Comparison of ENCODE assay signal across 1 cellular context in the genomic region with DNA sequence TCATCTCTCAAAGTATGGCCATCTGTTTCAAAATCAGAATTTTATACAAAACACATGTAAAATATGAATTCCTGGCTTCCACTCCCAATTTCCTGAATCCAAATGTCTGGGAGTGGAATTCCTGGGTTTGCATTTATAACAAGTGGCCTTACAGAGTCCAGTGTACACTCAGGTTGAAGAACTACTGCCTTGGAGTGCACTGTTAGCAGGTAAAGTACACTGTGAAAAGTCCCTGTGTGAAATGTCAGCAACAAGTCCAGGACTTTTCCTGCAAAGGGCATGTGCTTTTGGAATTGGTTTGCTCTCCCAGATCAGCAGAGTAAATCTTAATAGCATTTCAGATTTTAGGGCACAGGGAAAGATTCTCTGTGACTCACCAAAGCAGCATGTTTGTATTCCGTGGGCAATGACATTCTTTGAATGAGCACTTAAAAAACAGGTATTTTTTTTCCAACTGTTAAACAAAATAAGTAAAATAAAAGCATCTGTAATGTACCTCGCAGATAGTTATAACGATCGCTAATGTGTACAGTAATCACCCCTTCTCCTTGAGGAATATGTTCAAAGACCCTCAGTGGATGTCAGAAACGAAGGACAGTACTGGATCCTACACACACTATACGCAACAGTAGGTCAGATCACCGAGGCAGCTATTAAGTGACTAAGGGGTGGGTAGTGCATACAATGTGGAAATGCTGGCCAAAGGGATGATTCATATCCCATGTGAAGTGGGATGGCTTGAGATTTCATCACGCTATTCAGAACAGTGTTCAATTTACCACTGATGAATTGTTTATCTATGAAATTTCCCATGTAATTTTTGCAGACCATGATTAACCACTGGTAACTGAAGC.
A peak's percentile ranks its signal among the peaks of the same experiment; 100 is the strongest.
TF ChIP-seq lines count a peak whose summit lies in the region.

No MANE protein-coding gene starts in this region.

TF ChIP-seq in IMR-90, 13 proteins besides CTCF, POLR2A, EP300 and RAD21:
- TF ChIP-seq, protein P1, sequence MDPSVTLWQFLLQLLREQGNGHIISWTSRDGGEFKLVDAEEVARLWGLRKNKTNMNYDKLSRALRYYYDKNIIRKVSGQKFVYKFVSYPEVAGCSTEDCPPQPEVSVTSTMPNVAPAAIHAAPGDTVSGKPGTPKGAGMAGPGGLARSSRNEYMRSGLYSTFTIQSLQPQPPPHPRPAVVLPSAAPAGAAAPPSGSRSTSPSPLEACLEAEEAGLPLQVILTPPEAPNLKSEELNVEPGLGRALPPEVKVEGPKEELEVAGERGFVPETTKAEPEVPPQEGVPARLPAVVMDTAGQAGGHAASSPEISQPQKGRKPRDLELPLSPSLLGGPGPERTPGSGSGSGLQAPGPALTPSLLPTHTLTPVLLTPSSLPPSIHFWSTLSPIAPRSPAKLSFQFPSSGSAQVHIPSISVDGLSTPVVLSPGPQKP (IDR thresholded peaks at IDR 0.05; ENCODE audit: borderline replicate concordance, low read depth, low read length), result no peak
- TF ChIP-seq SMC3 (IDR thresholded peaks at IDR 0.05; ENCODE audit: low read depth, low read length) (no peak), MAZ (IDR thresholded peaks at IDR 0.05; ENCODE audit: borderline replicate concordance, low read depth, low read length) (no peak), MAFK (IDR thresholded peaks at IDR 0.05; ENCODE audit: low read depth, low read length) (no peak), BHLHE40 (IDR thresholded peaks at IDR 0.05; ENCODE audit: low read depth, low read length) (peak; percentile 18; the same call in 1 of the 2 replicates), RFX5 (IDR thresholded peaks at IDR 0.05; ENCODE audit: low read depth, low read length) (no peak), MXI1 (IDR thresholded peaks at IDR 0.05; ENCODE audit: borderline replicate concordance, low read depth, low read length) (no peak), FOS (IDR thresholded peaks at IDR 0.05; ENCODE audit: low read depth, low read length) (peak; percentile 91), NFE2L2 (IDR thresholded peaks at IDR 0.05; ENCODE audit: low read depth, low read length) (no peak), CEBPB (IDR thresholded peaks at IDR 0.05; ENCODE audit: low read depth, low read length) (peak; percentile 97), RCOR1 (IDR thresholded peaks at IDR 0.05; ENCODE audit: insufficient replicate concordance, low read length) (no peak), CHD1 (IDR thresholded peaks at IDR 0.05; ENCODE audit: low read depth, low read length) (no peak)
- TF ChIP-seq, protein P2, sequence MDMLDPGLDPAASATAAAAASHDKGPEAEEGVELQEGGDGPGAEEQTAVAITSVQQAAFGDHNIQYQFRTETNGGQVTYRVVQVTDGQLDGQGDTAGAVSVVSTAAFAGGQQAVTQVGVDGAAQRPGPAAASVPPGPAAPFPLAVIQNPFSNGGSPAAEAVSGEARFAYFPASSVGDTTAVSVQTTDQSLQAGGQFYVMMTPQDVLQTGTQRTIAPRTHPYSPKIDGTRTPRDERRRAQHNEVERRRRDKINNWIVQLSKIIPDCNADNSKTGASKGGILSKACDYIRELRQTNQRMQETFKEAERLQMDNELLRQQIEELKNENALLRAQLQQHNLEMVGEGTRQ (IDR thresholded peaks at IDR 0.05; ENCODE audit: low read depth, low read length), result no peak
